13 cellular contexts compared by ENCODE assay signal in the genomic region with DNA sequence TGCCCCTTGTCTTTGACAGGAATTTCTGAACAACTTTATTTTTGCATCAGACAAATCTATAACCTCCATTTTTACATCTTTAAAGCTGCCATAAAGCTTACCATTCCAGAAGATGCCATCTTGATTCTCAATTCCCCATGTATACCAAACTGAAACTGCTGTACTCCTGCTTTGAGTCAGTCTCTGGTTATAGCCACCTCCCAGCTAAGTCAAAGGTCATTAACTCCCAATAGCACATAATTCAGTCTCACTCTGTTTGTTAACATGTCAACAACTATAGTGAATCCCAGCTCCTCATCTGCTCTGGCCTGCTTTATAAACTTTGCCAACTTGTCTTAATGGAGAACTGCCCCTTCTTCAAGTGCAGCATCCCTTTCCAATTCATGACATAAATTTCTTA.
DNase-seq lines count a peak whose midpoint lies in the region; ATAC-seq lines count a peak whose summit lies in the region.
"Had no signal": no experiment of that assay in that cellular context is flagged by ENCODE, and none has a peak within 500 bp of the region (broad histone marks: within the 10 kb centered on the region; RNA-seq: fewer than 3 reads in every experiment).

No MANE protein-coding gene starts in this region.

- no peak for DNase-seq in RPMI8226
- no peak for DNase-seq in NCI-H2227 treated with DMSO at 0.1 percent for 48 hours (lab: John Stamatoyannopoulos, UW)
- DNase-seq in activated CD8-positive, alpha-beta memory T cell treated with anti-CD3 and anti-CD28 coated beads for 24 hours: no peak
- no peak for DNase-seq in cerebellum (ENCODE audit: low spot score)
- DNase-seq: activated T-cell treated with anti-CD3 and anti-CD28 coated beads for 4 hours; DMS79 treated with DMSO at 0.1 percent for 48 hours; heart left ventricle; stimulated activated CD4-positive, alpha-beta T cell treated with anti-CD3 and anti-CD28 coated beads, Interleukin-1b, Interleukin-23, amount 100 ng/mL, for 48 hours; stimulated activated naive CD8-positive, alpha-beta T cell treated with anti-CD3 and anti-CD28 coated beads, Interleukin-15, amount 100 ng/mL, for 72 hours had no signal

- ATAC-seq in GM18498 (IDR thresholded peaks at IDR 0.05; ENCODE audit: unreplicated experiment) (peak; percentile 96), GM19438 (IDR thresholded peaks at IDR 0.05; ENCODE audit: low read depth, unreplicated experiment) (peak; percentile 94), HG02763 (IDR thresholded peaks at IDR 0.05; ENCODE audit: unreplicated experiment) (peak; percentile 97), HG03432 (IDR thresholded peaks at IDR 0.05; ENCODE audit: unreplicated experiment) (peak; percentile 97)
- ATAC-seq: heart left ventricle; stimulated activated naive CD8-positive, alpha-beta T cell treated with anti-CD3 and anti-CD28 coated beads, Interleukin-15, amount 100 ng/mL, for 72 hours had no signal
